ENCODE assay signal across 20 cellular contexts in genomic region chr15:93151488-93151887, GRCh38.
DNase-seq lines count a peak whose midpoint lies in the region; ATAC-seq, FAIRE-seq and TF ChIP-seq lines count a peak whose summit lies in the region.
"Had no signal": no experiment of that assay in that cellular context is flagged by ENCODE, and none has a peak within 500 bp of the region (broad histone marks: within the 10 kb centered on the region; RNA-seq: fewer than 3 reads in every experiment).

No MANE protein-coding gene starts in this region.

- H3K27me3 ChIP-seq in breast epithelium (no peaks in the 10 kb centered on the region), bronchial epithelial cell (ENCODE audit: control insufficient read depth, insufficient read depth, low read length) (no peaks in the 10 kb centered on the region)
- H3K27me3 ChIP-seq in CD8-positive, alpha-beta T cell (ENCODE audit: insufficient read depth, low read length): no peaks in the 10 kb centered on the region

- H3K36me3 ChIP-seq in breast epithelium (no peaks in the 10 kb centered on the region), bronchial epithelial cell (ENCODE audit: control insufficient read depth, insufficient read depth, low read length) (no peaks in the 10 kb centered on the region)
- no peaks in the 10 kb centered on the region for H3K36me3 ChIP-seq in CD8-positive, alpha-beta T cell (ENCODE audit: insufficient read depth, low read length)

- CTCF ChIA-PET in MCF 10A (lab: Yijun Ruan, JAX): interaction anchor here (0.7 to 0.9 kb wide), 2 partner anchors 13 to 63 kb away, joined by 3 read pairs; no protein-coding TSS in a partner anchor
- CTCF ChIA-PET in CD8-positive, alpha-beta T cell (lab: Charles Lee): no interaction called here

- H3K4me3 ChIP-seq in breast epithelium: no peak overlapping the region
- no peak overlapping the region for H3K4me3 ChIP-seq in bronchial epithelial cell (ENCODE audit: low read depth, low read length)
- no peak overlapping the region for H3K4me3 ChIP-seq in CD8-positive, alpha-beta T cell (ENCODE audit: low read depth, low read length)

- H3K4me1 ChIP-seq in breast epithelium: peaks cover 0 to 6% of the 10 kb centered on the region in 2 donors
- peaks cover 11% of the 10 kb centered on the region for H3K4me1 ChIP-seq in CD8-positive, alpha-beta T cell (ENCODE audit: insufficient read depth, low read length)

- H3K27ac Mint-ChIP-seq in MCF 10A (ENCODE audit: low read depth, unreplicated experiment): no peak overlapping the region
- no peak overlapping the region for H3K27ac Mint-ChIP-seq in stimulated activated effector memory CD8-positive, alpha-beta T cell treated with anti-CD3 and anti-CD28 coated beads, Interleukin-12 subunit alpha, Interleukin-12 subunit beta, amount 100 ng/mL, for 72 hours
- H3K27ac Mint-ChIP-seq in CD8-positive, alpha-beta T cell: no peak overlapping the region
- H3K27ac Mint-ChIP-seq: B cell had no signal

- no peak for TF ChIP-seq POLR2A in breast epithelium (IDR thresholded peaks at IDR 0.05)

- no peak overlapping the region for H3K27ac ChIP-seq in breast epithelium
- no peak overlapping the region for H3K27ac ChIP-seq in CD8-positive, alpha-beta T cell (ENCODE audit: low read depth, low read length)

- H3K36me3 Mint-ChIP-seq in MCF 10A (ENCODE audit: insufficient read depth, unreplicated experiment): no peaks in the 10 kb centered on the region
- no peaks in the 10 kb centered on the region for H3K36me3 Mint-ChIP-seq in stimulated activated effector memory CD8-positive, alpha-beta T cell treated with anti-CD3 and anti-CD28 coated beads, Interleukin-12 subunit alpha, Interleukin-12 subunit beta, amount 100 ng/mL, for 72 hours
- no peaks in the 10 kb centered on the region for H3K36me3 Mint-ChIP-seq in CD8-positive, alpha-beta T cell
- H3K36me3 Mint-ChIP-seq: CD4-positive, alpha-beta memory T cell had no signal

- H3K4me3 Mint-ChIP-seq in MCF 10A (ENCODE audit: unreplicated experiment): no peak overlapping the region
- no peak overlapping the region for H3K4me3 Mint-ChIP-seq in stimulated activated effector memory CD8-positive, alpha-beta T cell treated with anti-CD3 and anti-CD28 coated beads, Interleukin-12 subunit alpha, Interleukin-12 subunit beta, amount 100 ng/mL, for 72 hours
- no peak overlapping the region for H3K4me3 Mint-ChIP-seq in CD8-positive, alpha-beta T cell
- H3K4me3 Mint-ChIP-seq: B cell had no signal

- POLR2A ChIA-PET in MCF 10A (lab: Yijun Ruan, JAX): no interaction called here
- POLR2A ChIA-PET in CD8-positive, alpha-beta T cell (lab: Charles Lee): no interaction called here

- no peaks in the 10 kb centered on the region for H3K27me3 Mint-ChIP-seq in MCF 10A (ENCODE audit: insufficient read depth, unreplicated experiment)
- H3K27me3 Mint-ChIP-seq in CD8-positive, alpha-beta T cell (ENCODE audit: low read depth): peaks cover 6% of the 10 kb centered on the region

- intact Hi-C loops in MCF 10A (cut with micrococcal nuclease): no loop called here
- intact Hi-C loops in breast epithelium (cut with DNase I; ENCODE audit: low total_unique reads): no loop called here
- intact Hi-C loops in CD8-positive, alpha-beta T cell (cut with DNase I, micrococcal nuclease): no loop called here

- TF ChIP-seq CTCF in MCF 10A (IDR thresholded peaks at IDR 0.05; ENCODE audit: unreplicated experiment) (no peak), breast epithelium (IDR thresholded peaks at IDR 0.05) (no peak), bronchial epithelial cell (IDR thresholded peaks at IDR 0.05; ENCODE audit: insufficient read depth, low read length, severe bottlenecking) (no peak)
- no peak for TF ChIP-seq CTCF in CD8-positive, alpha-beta T cell (IDR thresholded peaks at IDR 0.05)

- FAIRE-seq in bronchial epithelial cell (lab: Jason Lieb, UNC): no peak
- FAIRE-seq: GM12891, H54, RCC 7860 had no signal

- H3K9me3 ChIP-seq in breast epithelium: peaks cover 0 to 8% of the 10 kb centered on the region in 2 donors
- no peaks in the 10 kb centered on the region for H3K9me3 ChIP-seq in CD8-positive, alpha-beta T cell (ENCODE audit: low read length)
- H3K9me3 ChIP-seq: SK-N-SH had no signal

- DNase-seq in MCF 10A (ENCODE audit: unreplicated experiment): peak; percentile 46
- DNase-seq in breast epithelium (ENCODE audit: low spot score in 2 of 2): no peak
- peak; percentile 23 for DNase-seq in NCI-H226
- peak; percentile 16 for DNase-seq in bronchial epithelial cell (ENCODE audit: low read depth)
- no peak for DNase-seq in stimulated activated effector memory CD8-positive, alpha-beta T cell treated with anti-CD3 and anti-CD28 coated beads, Interleukin-12 subunit alpha, Interleukin-12 subunit beta, amount 100 ng/mL, for 72 hours (ENCODE audit: low spot score in 2 of 2)
- DNase-seq in CD8-positive, alpha-beta T cell: no peak
- no peak for DNase-seq in NCI-H524 (lab: John Stamatoyannopoulos, UW)
- no peak for DNase-seq in stimulated activated CD8-positive, alpha-beta memory T cell treated with anti-CD3 and anti-CD28 coated beads, Interleukin-4, amount 100 ng/mL, for 48 hours
- DNase-seq: Calu3, EL, KBM-7, NCI-H1436, NCI-H1930, NCI-H345, SK-N-SH had no signal

- no TSS peak for BruUV-seq in MCF 10A (replicated peaks; lab: Mats Ljungman, UMichigan)

- peaks cover 8% of the 10 kb centered on the region for H3K9me3 Mint-ChIP-seq in MCF 10A (ENCODE audit: unreplicated experiment)
- H3K9me3 Mint-ChIP-seq in stimulated activated effector memory CD8-positive, alpha-beta T cell treated with anti-CD3 and anti-CD28 coated beads, Interleukin-12 subunit alpha, Interleukin-12 subunit beta, amount 100 ng/mL, for 72 hours: no peaks in the 10 kb centered on the region
- H3K9me3 Mint-ChIP-seq in CD8-positive, alpha-beta T cell: peaks cover 5% of the 10 kb centered on the region

- ATAC-seq in stimulated activated effector memory CD8-positive, alpha-beta T cell treated with anti-CD3 and anti-CD28 coated beads, Interleukin-12 subunit alpha, Interleukin-12 subunit beta, amount 100 ng/mL, for 72 hours: peak; percentile 52
- no peak for ATAC-seq in CD8-positive, alpha-beta T cell

- peaks cover 35% of the 10 kb centered on the region for H3K4me1 Mint-ChIP-seq in MCF 10A (ENCODE audit: insufficient read depth, unreplicated experiment)
- peaks cover 30% of the 10 kb centered on the region for H3K4me1 Mint-ChIP-seq in stimulated activated effector memory CD8-positive, alpha-beta T cell treated with anti-CD3 and anti-CD28 coated beads, Interleukin-12 subunit alpha, Interleukin-12 subunit beta, amount 100 ng/mL, for 72 hours
- H3K4me1 Mint-ChIP-seq in CD8-positive, alpha-beta T cell (ENCODE audit: low read depth): peaks cover 20% of the 10 kb centered on the region
- H3K4me1 Mint-ChIP-seq: B cell had no signal

Comparison
In these comparisons a context has a peak if more than half of its experiments do, and no peak if none do; other contexts are left out.
1. DNase-seq: peak in MCF 10A (single experiment), NCI-H226 (single experiment) and bronchial epithelial cell (single experiment); none in breast epithelium (0 of 2), stimulated activated effector memory CD8-positive, alpha-beta T cell treated with anti-CD3 and anti-CD28 coated beads, Interleukin-12 subunit alpha, Interleukin-12 subunit beta, amount 100 ng/mL, for 72 hours (0 of 2), CD8-positive, alpha-beta T cell (0 of 7), NCI-H524 (0 of 2) and stimulated activated CD8-positive, alpha-beta memory T cell treated with anti-CD3 and anti-CD28 coated beads, Interleukin-4, amount 100 ng/mL, for 48 hours (single experiment).